ENCODE assay signal across 29 cellular contexts in the genomic region with DNA sequence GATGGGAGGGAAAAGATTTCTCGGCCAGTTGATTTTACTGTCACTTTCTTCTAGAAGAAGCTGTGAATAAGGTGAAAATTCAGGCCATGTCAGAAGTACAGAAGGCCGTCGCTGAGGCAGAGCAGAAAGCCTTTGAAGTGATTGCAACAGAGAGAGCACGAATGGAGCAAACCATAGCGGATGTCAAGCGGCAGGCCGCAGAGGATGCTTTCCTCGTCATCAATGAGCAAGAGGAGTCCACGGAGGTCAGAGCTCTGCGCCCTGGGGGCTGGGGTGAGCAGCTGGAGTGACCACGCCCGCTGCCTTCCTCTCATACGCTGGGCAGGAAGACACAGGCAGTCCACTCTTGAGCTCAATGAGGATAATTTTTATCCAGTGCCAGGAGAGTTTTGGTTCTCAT. TPM values are rescaled to one million over a fixed set of nuclear protein-coding genes. Genes with fewer than 3 reads are reported as not detected.
DNase-seq lines count a peak whose midpoint lies in the region; ATAC-seq, FAIRE-seq and TF ChIP-seq lines count a peak whose summit lies in the region.
"Had no signal": no experiment of that assay in that cellular context is flagged by ENCODE, and none has a peak within 500 bp of the region (broad histone marks: within the 10 kb centered on the region; RNA-seq: fewer than 3 reads in every experiment).

No MANE protein-coding gene starts in this region.

- peaks cover 0 to 3% (median 0%) of the 10 kb centered on the region in 7 donors for H3K4me1 Mint-ChIP-seq in naive thymus-derived CD4-positive, alpha-beta T cell
- H3K4me1 Mint-ChIP-seq: CD4-positive, alpha-beta memory T cell had no signal

- ATAC-seq in HepG2 (no peak), right lobe of liver (no peak), HG03565 (IDR thresholded peaks at IDR 0.05; ENCODE audit: unreplicated experiment) (no peak)
- no peak for ATAC-seq in naive thymus-derived CD4-positive, alpha-beta T cell
- ATAC-seq: A549 had no signal

- H3K27ac ChIP-seq in HepG2 (ENCODE audit: extremely low read length, insufficient read depth, low read length), result no peak overlapping the region
- H3K27ac ChIP-seq in right lobe of liver, result no peak overlapping the region
- H3K27ac ChIP-seq in VCaP, result peak overlapping the region; percentile 68; the same call in 1 of the 2 replicates
- H3K27ac ChIP-seq in naive thymus-derived CD4-positive, alpha-beta T cell (ENCODE audit: low read depth, low read length), result no peak overlapping the region
- H3K27ac ChIP-seq: A549, KMS-11, Peyer's patch had no signal

- H3K4me1 ChIP-seq in HepG2 (ENCODE audit: insufficient read depth, low read length) (peaks cover 11% of the 10 kb centered on the region; the same call in 1 of the 2 replicates), right lobe of liver (peaks cover 0 to 18% (median 0%) of the 10 kb centered on the region in 4 donors)
- no peaks in the 10 kb centered on the region for H3K4me1 ChIP-seq in naive thymus-derived CD4-positive, alpha-beta T cell (ENCODE audit: control insufficient read depth in 2 of 2, insufficient read depth in 2 of 2, low read length in 2 of 2)
- H3K4me1 ChIP-seq: A549, Peyer's patch had no signal

- no peak overlapping the region for H3K9ac ChIP-seq in HepG2 (ENCODE audit: insufficient read depth, low read depth, low read length)
- H3K9ac ChIP-seq: KMS-11, SK-N-SH had no signal

- intact Hi-C loops in HepG2 (cut with micrococcal nuclease; ENCODE audit: unreplicated experiment), result no loop called here
- intact Hi-C loops in right lobe of liver (cut with DNase I), result no loop called here
- intact Hi-C loops in naive thymus-derived CD4-positive, alpha-beta T cell (cut with micrococcal nuclease), result no loop called here

- H3K27me3 Mint-ChIP-seq in naive thymus-derived CD4-positive, alpha-beta T cell, result no peaks in the 10 kb centered on the region
- H3K27me3 Mint-ChIP-seq: CD4-positive, alpha-beta memory T cell; IgD-negative memory B cell had no signal

- TF ChIP-seq EP300 in HepG2 (IDR thresholded peaks at IDR 0.05; ENCODE audit: low read depth in 2 of 2, low read length in 2 of 2), result no peak
- no peak for TF ChIP-seq EP300 in HepG2 (CRISPR knock-in tag; IDR thresholded peaks at IDR 0.05; ENCODE audit: borderline replicate concordance)

- H3K27me3 ChIP-seq in HepG2 (ENCODE audit: control insufficient read depth in 1 of 2, insufficient read depth in 2 of 2, low read length in 2 of 2), result no peaks in the 10 kb centered on the region
- no peaks in the 10 kb centered on the region for H3K27me3 ChIP-seq in right lobe of liver
- no peaks in the 10 kb centered on the region for H3K27me3 ChIP-seq in naive thymus-derived CD4-positive, alpha-beta T cell (ENCODE audit: control insufficient read depth in 2 of 2, insufficient read depth in 2 of 2, low read length in 2 of 2)
- H3K27me3 ChIP-seq: Peyer's patch had no signal

- H3K36me3 ChIP-seq in HepG2 (replicated peaks in 1 of 2; ENCODE audit: control insufficient read depth in 1 of 2, insufficient read depth in 2 of 2, low read length in 2 of 2) (peaks cover 35 to 65% of the 10 kb centered on the region in 2 experiments), right lobe of liver (peaks cover 0 to 31% (median 10%) of the 10 kb centered on the region in 4 donors)
- H3K36me3 ChIP-seq in naive thymus-derived CD4-positive, alpha-beta T cell (ENCODE audit: control insufficient read depth in 2 of 3, insufficient read depth in 3 of 3, low read length in 3 of 3), result peaks cover 5 to 68% (median 5%) of the 10 kb centered on the region in 3 experiments

- H3K4me3 Mint-ChIP-seq in naive thymus-derived CD4-positive, alpha-beta T cell, result no peak overlapping the region
- H3K4me3 Mint-ChIP-seq: CD4-positive, alpha-beta memory T cell; IgD-negative memory B cell had no signal

- POLR2A ChIA-PET in HepG2 (lab: Yijun Ruan, JAX), result no interaction called here
- POLR2A ChIA-PET in naive thymus-derived CD4-positive, alpha-beta T cell (lab: Charles Lee), result no interaction called here

- H3K9me3 ChIP-seq in HepG2 (ENCODE audit: low read length), result no peaks in the 10 kb centered on the region
- H3K9me3 ChIP-seq in right lobe of liver, result no peaks in the 10 kb centered on the region
- H3K9me3 ChIP-seq in naive thymus-derived CD4-positive, alpha-beta T cell (ENCODE audit: control insufficient read depth in 2 of 3, low read length in 3 of 3), result no peaks in the 10 kb centered on the region
- H3K9me3 ChIP-seq: A549, Peyer's patch, SK-N-SH had no signal

- H2AFZ ChIP-seq in HepG2 (ENCODE audit: low read length), result no peak overlapping the region

- peak; percentile 56 for FAIRE-seq in HepG2 (lab: Jason Lieb, UNC)
- FAIRE-seq: A549, H1 had no signal

- no peaks in the 10 kb centered on the region for H3K9me3 Mint-ChIP-seq in naive thymus-derived CD4-positive, alpha-beta T cell
- H3K9me3 Mint-ChIP-seq: CD4-positive, alpha-beta memory T cell; IgD-negative memory B cell had no signal

- BruUV-seq in HepG2 (replicated peaks; lab: Mats Ljungman, UMichigan), result no TSS peak

- H4K20me1 ChIP-seq in HepG2 (ENCODE audit: insufficient read depth, low read length), result no peaks in the 10 kb centered on the region

- 82% methylated on average over 13 of the region's 13 CpGs for WGBS in HepG2 (ENCODE audit: low lambda C conversion rate)
- WGBS in right lobe of liver (ENCODE audit: insufficient coverage, low coverage, low lambda C conversion rate, missing lambda C conversion rate), result 64% methylated on average over 11 of the region's 13 CpGs

- in situ Hi-C loops in HepG2 (cut with HindIII; ENCODE audit: extremely low pct_ligation_motif_present, low pct_unique_long_range_greater_than_20kb), result loop anchor here (10.0 kb wide), 1 partner anchor 125 kb away; no protein-coding TSS in a partner anchor

- H3K27ac Mint-ChIP-seq in naive thymus-derived CD4-positive, alpha-beta T cell, result peak overlapping the region in 1 of 9 donors; percentile 37

- no peak overlapping the region for H3K4me3 ChIP-seq in HepG2 (replicated peaks in 1 of 3; ENCODE audit: insufficient read depth in 1 of 3, low read depth in 2 of 3, low read length in 3 of 3)
- no peak overlapping the region for H3K4me3 ChIP-seq in right lobe of liver
- no peak overlapping the region for H3K4me3 ChIP-seq in naive thymus-derived CD4-positive, alpha-beta T cell (ENCODE audit: low read length)
- H3K4me3 ChIP-seq: A549, Peyer's patch had no signal

- peaks cover 6 to 38% (median 22%) of the 10 kb centered on the region in 5 donors for H3K36me3 Mint-ChIP-seq in naive thymus-derived CD4-positive, alpha-beta T cell

- TF ChIP-seq RAD21 in HepG2 (CRISPR knock-in tag; IDR thresholded peaks at IDR 0.05), result no peak

- no peak overlapping the region for H3K4me2 ChIP-seq in HepG2 (ENCODE audit: low read depth, low read length)
- H3K4me2 ChIP-seq: A549, KMS-11, SK-N-SH had no signal

- CTCF ChIA-PET in HepG2 (lab: Yijun Ruan, JAX; ENCODE audit: low intra/inter-chr PET ratio, low total read pairs), result no interaction called here
- CTCF ChIA-PET in naive thymus-derived CD4-positive, alpha-beta T cell (lab: Charles Lee), result interaction anchor here (0.7 kb wide), 2 partner anchors 80 to 1269 kb away, joined by 3 to 4 read pairs; a partner anchor contains a TSS

- H3K79me2 ChIP-seq in HepG2 (ENCODE audit: insufficient read depth, low read length), result no peaks in the 10 kb centered on the region

- TF ChIP-seq POLR2A in HepG2 (IDR thresholded peaks at IDR 0.05; ENCODE audit: insufficient read depth in 1 of 2, low read depth in 2 of 2, low read length in 2 of 2) (no peak), right lobe of liver (IDR thresholded peaks at IDR 0.05) (no peak)

- TF ChIP-seq CTCF in HepG2 (CRISPR knock-in tag; IDR thresholded peaks at IDR 0.05) (no peak), right lobe of liver (IDR thresholded peaks at IDR 0.05) (no peak), VCaP (conservative IDR thresholded peaks at IDR 0.05) (no peak)

- peak; percentile 54 for DNase-seq in HepG2 (ENCODE audit: low spot score)
- DNase-seq in right lobe of liver, result no peak
- peak; percentile 56 for DNase-seq in iris pigment epithelial cell (ENCODE audit: low read depth)
- no peak for DNase-seq in naive thymus-derived CD4-positive, alpha-beta T cell
- DNase-seq in Ammon's horn (ENCODE audit: low spot score), result no peak
- DNase-seq: AML-193; C1 segment of cervical spinal cord; CD4-positive, alpha-beta memory T cell; COR-L47; DMS53; GDM1; HCEC 1CT; MM.1S; NCI-H1048; NCI-H1417; NCI-H1694; NCI-H2081; NCI-H2171; NCI-H524 treated with DMSO at 0.1 percent for 48 hours; NCI-H82; NK-92 treated with Interleukin-12 subunit alpha and Interleukin-12 subunit beta, amount 100 ng/mL, for 24 hours; Peyer's patch; SK-N-SH had no signal

RNA-seq across cellular contexts. Expression of a gene that starts 21.8 kb away (rescaled TPM):
- 0.09 and 0.14 TPM in 2 replicates for total RNA-seq in HepG2 (2016; rRNA removed; fragmentation: Illumina TruSeq; extraction: Trizol)
- 0.30 and 0.35 TPM in 2 replicates for total RNA-seq in HepG2 (2016; cell fraction: cytosol; rRNA removed; fragmentation: Illumina TruSeq; extraction: Trizol; ENCODE audit: low read depth)
- total RNA-seq in HepG2 (2016; cell fraction: insoluble cytoplasmic fraction; rRNA removed; fragmentation: Illumina TruSeq; extraction: Trizol), result 0.11 TPM in 1 of 2 replicates, not detected in the other
- 0.37 and 0.38 TPM in 2 replicates for total RNA-seq in HepG2 (2016; cell fraction: membrane; rRNA removed; fragmentation: Illumina TruSeq; extraction: Trizol)
- total RNA-seq in HepG2 (2016; cell fraction: nucleus; rRNA removed; fragmentation: Illumina TruSeq; extraction: Trizol), result 0.31 and 0.37 TPM in 2 replicates
- polyA plus RNA-seq in HepG2 (2011; rRNA removed), result 0.16 TPM in 2 replicates
- 0.17 and 0.29 TPM in 2 replicates for polyA plus RNA-seq in HepG2 (2011; cell fraction: cytosol; rRNA removed)
- polyA plus RNA-seq in HepG2 (2011; cell fraction: nucleus; rRNA removed), result 0.18 and 0.24 TPM in 2 replicates
- polyA plus RNA-seq in HepG2 (2012), result 0.21 and 0.32 TPM in 2 replicates
- polyA plus RNA-seq in HepG2 (2016; cell fraction: cytosol; fragmentation: Illumina TruSeq; extraction: Trizol; ENCODE audit: low read depth), result 0.12 and 0.15 TPM in 2 replicates
- polyA plus RNA-seq in HepG2 (2016; cell fraction: insoluble cytoplasmic fraction; fragmentation: Illumina TruSeq; extraction: Trizol; ENCODE audit: low read depth), result 0.20 and 0.21 TPM in 2 replicates
- polyA plus RNA-seq in HepG2 (2016; cell fraction: membrane; fragmentation: Illumina TruSeq; extraction: Trizol; ENCODE audit: low read depth), result 0.27 and 0.39 TPM in 2 replicates
- polyA plus RNA-seq in HepG2 (2016; cell fraction: nucleus; fragmentation: Illumina TruSeq; extraction: Trizol; ENCODE audit: insufficient read depth, low read depth), result not detected in 2 replicates
- polyA minus RNA-seq in HepG2 (2011; rRNA and poly(A)+ RNA removed; ENCODE audit: low replicate concordance), result 0.58 TPM in 1 of 2 replicates, not detected in the other
- polyA minus RNA-seq in HepG2 (2011; cell fraction: cytosol; rRNA and poly(A)+ RNA removed), result not detected in 2 replicates
- polyA minus RNA-seq in HepG2 (2011; cell fraction: nucleus; rRNA and poly(A)+ RNA removed), result 0.26 TPM in 1 of 2 replicates, not detected in the other
- under 1 TPM in 1 of 6 experiments, not detected in 5; 0.18 TPM for total RNA-seq in right lobe of liver
- under 1 TPM in 4 of 5 experiments, not detected in 1; 0.17 to 0.79 (median 0.30) TPM for total RNA-seq in naive thymus-derived CD4-positive, alpha-beta T cell
- under 1 TPM in 1 of 2 donors, not detected in 1; 0.20 TPM for polyA plus RNA-seq in naive thymus-derived CD4-positive, alpha-beta T cell
- total RNA-seq: Peyer's patch had no signal
- polyA plus RNA-seq: CD4-positive, alpha-beta memory T cell; IgD-negative memory B cell had no signal

RNA-seq across cellular contexts. Expression of a gene that starts 26.5 kb away (rescaled TPM):
- total RNA-seq in HepG2 (2016; rRNA removed; fragmentation: Illumina TruSeq; extraction: Trizol), result not detected in 2 replicates
- not detected in 2 replicates for total RNA-seq in HepG2 (2016; cell fraction: cytosol; rRNA removed; fragmentation: Illumina TruSeq; extraction: Trizol; ENCODE audit: low read depth)
- total RNA-seq in HepG2 (2016; cell fraction: insoluble cytoplasmic fraction; rRNA removed; fragmentation: Illumina TruSeq; extraction: Trizol), result not detected in 2 replicates
- not detected in 2 replicates for total RNA-seq in HepG2 (2016; cell fraction: membrane; rRNA removed; fragmentation: Illumina TruSeq; extraction: Trizol)
- total RNA-seq in HepG2 (2016; cell fraction: nucleus; rRNA removed; fragmentation: Illumina TruSeq; extraction: Trizol), result not detected in 2 replicates
- not detected in 2 replicates for polyA plus RNA-seq in HepG2 (2011; rRNA removed)
- polyA plus RNA-seq in HepG2 (2011; cell fraction: cytosol; rRNA removed), result not detected in 2 replicates
- polyA plus RNA-seq in HepG2 (2011; cell fraction: nucleus; rRNA removed), result not detected in 2 replicates
- 0.11 and 0.12 TPM in 2 replicates for polyA plus RNA-seq in HepG2 (2012)
- polyA plus RNA-seq in HepG2 (2016; cell fraction: cytosol; fragmentation: Illumina TruSeq; extraction: Trizol; ENCODE audit: low read depth), result not detected in 2 replicates
- not detected in 2 replicates for polyA plus RNA-seq in HepG2 (2016; cell fraction: insoluble cytoplasmic fraction; fragmentation: Illumina TruSeq; extraction: Trizol; ENCODE audit: low read depth)
- not detected in 2 replicates for polyA plus RNA-seq in HepG2 (2016; cell fraction: membrane; fragmentation: Illumina TruSeq; extraction: Trizol; ENCODE audit: low read depth)
- not detected in 2 replicates for polyA plus RNA-seq in HepG2 (2016; cell fraction: nucleus; fragmentation: Illumina TruSeq; extraction: Trizol; ENCODE audit: insufficient read depth, low read depth)
- polyA minus RNA-seq in HepG2 (2011; rRNA and poly(A)+ RNA removed; ENCODE audit: low replicate concordance), result 0.12 and 3.5 TPM in 2 replicates
- not detected in 2 replicates for polyA minus RNA-seq in HepG2 (2011; cell fraction: cytosol; rRNA and poly(A)+ RNA removed)
- not detected in 2 replicates for polyA minus RNA-seq in HepG2 (2011; cell fraction: nucleus; rRNA and poly(A)+ RNA removed)
- 1 to 10 TPM in 1 of 6 experiments, under 1 TPM in 4, not detected in 1; 0.20 to 1.1 (median 0.56) TPM for total RNA-seq in right lobe of liver
- 1 to 10 TPM in 4 of 5 experiments, under 1 TPM in 1; 0.66 to 4.9 (median 3.2) TPM for total RNA-seq in naive thymus-derived CD4-positive, alpha-beta T cell
- 1 to 10 TPM; 2.0 to 4.4 TPM for polyA plus RNA-seq in naive thymus-derived CD4-positive, alpha-beta T cell
- total RNA-seq: H1 had no signal
- polyA plus RNA-seq: A549 had no signal

RNA-seq across cellular contexts. Expression of a gene that starts 33.9 kb away (rescaled TPM):
- total RNA-seq in HepG2 (2016; rRNA removed; fragmentation: Illumina TruSeq; extraction: Trizol) (26.4 and 61.5 TPM in 2 replicates), right lobe of liver (10 to 100 TPM; 13.2 to 21.9 (median 19.2) TPM)
- 43.9 and 46.0 TPM in 2 replicates for total RNA-seq in HepG2 (2016; cell fraction: cytosol; rRNA removed; fragmentation: Illumina TruSeq; extraction: Trizol; ENCODE audit: low read depth)
- 23.2 and 62.1 TPM in 2 replicates for total RNA-seq in HepG2 (2016; cell fraction: insoluble cytoplasmic fraction; rRNA removed; fragmentation: Illumina TruSeq; extraction: Trizol)
- 62.7 and 67.8 TPM in 2 replicates for total RNA-seq in HepG2 (2016; cell fraction: membrane; rRNA removed; fragmentation: Illumina TruSeq; extraction: Trizol)
- total RNA-seq in HepG2 (2016; cell fraction: nucleus; rRNA removed; fragmentation: Illumina TruSeq; extraction: Trizol), result 71.4 and 86.1 TPM in 2 replicates
- 65.5 and 81.8 TPM in 2 replicates for polyA plus RNA-seq in HepG2 (2011; rRNA removed)
- polyA plus RNA-seq in HepG2 (2011; cell fraction: cytosol; rRNA removed), result 30.3 and 70.4 TPM in 2 replicates
- 585 and 688 TPM in 2 replicates for polyA plus RNA-seq in HepG2 (2011; cell fraction: nucleus; rRNA removed)
- 32.0 and 41.2 TPM in 2 replicates for polyA plus RNA-seq in HepG2 (2012)
- polyA plus RNA-seq in HepG2 (2016; cell fraction: cytosol; fragmentation: Illumina TruSeq; extraction: Trizol; ENCODE audit: low read depth), result 18.6 and 21.1 TPM in 2 replicates
- polyA plus RNA-seq in HepG2 (2016; cell fraction: insoluble cytoplasmic fraction; fragmentation: Illumina TruSeq; extraction: Trizol; ENCODE audit: low read depth), result 21.8 and 29.6 TPM in 2 replicates
- polyA plus RNA-seq in HepG2 (2016; cell fraction: membrane; fragmentation: Illumina TruSeq; extraction: Trizol; ENCODE audit: low read depth), result 29.2 TPM in 2 replicates
- polyA plus RNA-seq in HepG2 (2016; cell fraction: nucleus; fragmentation: Illumina TruSeq; extraction: Trizol; ENCODE audit: insufficient read depth, low read depth), result 161 and 163 TPM in 2 replicates
- 148 and 154 TPM in 2 replicates for polyA minus RNA-seq in HepG2 (2011; rRNA and poly(A)+ RNA removed; ENCODE audit: low replicate concordance)
- polyA minus RNA-seq in HepG2 (2011; cell fraction: cytosol; rRNA and poly(A)+ RNA removed), result 27.1 and 33.2 TPM in 2 replicates
- polyA minus RNA-seq in HepG2 (2011; cell fraction: nucleus; rRNA and poly(A)+ RNA removed), result 103 and 112 TPM in 2 replicates
- 10 to 100 TPM; 10.8 to 46.8 (median 16.3) TPM for total RNA-seq in naive thymus-derived CD4-positive, alpha-beta T cell
- polyA plus RNA-seq in naive thymus-derived CD4-positive, alpha-beta T cell, result 1 to 10 TPM; 2.3 to 2.7 TPM

RNA-seq across cellular contexts. Expression of a gene that starts 45.9 kb away (rescaled TPM):
- total RNA-seq in HepG2 (2016; rRNA removed; fragmentation: Illumina TruSeq; extraction: Trizol), result 25.3 and 39.4 TPM in 2 replicates
- 23.5 and 26.5 TPM in 2 replicates for total RNA-seq in HepG2 (2016; cell fraction: cytosol; rRNA removed; fragmentation: Illumina TruSeq; extraction: Trizol; ENCODE audit: low read depth)
- total RNA-seq in HepG2 (2016; cell fraction: insoluble cytoplasmic fraction; rRNA removed; fragmentation: Illumina TruSeq; extraction: Trizol), result 22.9 and 41.6 TPM in 2 replicates
- 49.7 and 51.9 TPM in 2 replicates for total RNA-seq in HepG2 (2016; cell fraction: membrane; rRNA removed; fragmentation: Illumina TruSeq; extraction: Trizol)
- 29.5 and 34.7 TPM in 2 replicates for total RNA-seq in HepG2 (2016; cell fraction: nucleus; rRNA removed; fragmentation: Illumina TruSeq; extraction: Trizol)
- 22.5 and 25.5 TPM in 2 replicates for polyA plus RNA-seq in HepG2 (2011; rRNA removed)
- 14.5 and 25.4 TPM in 2 replicates for polyA plus RNA-seq in HepG2 (2011; cell fraction: cytosol; rRNA removed)
- 50.7 and 66.4 TPM in 2 replicates for polyA plus RNA-seq in HepG2 (2011; cell fraction: nucleus; rRNA removed)
- 14.4 and 23.5 TPM in 2 replicates for polyA plus RNA-seq in HepG2 (2012)
- polyA plus RNA-seq in HepG2 (2016; cell fraction: cytosol; fragmentation: Illumina TruSeq; extraction: Trizol; ENCODE audit: low read depth), result 39.6 and 41.6 TPM in 2 replicates
- polyA plus RNA-seq in HepG2 (2016; cell fraction: insoluble cytoplasmic fraction; fragmentation: Illumina TruSeq; extraction: Trizol; ENCODE audit: low read depth), result 32.3 and 37.3 TPM in 2 replicates
- 56.5 and 59.4 TPM in 2 replicates for polyA plus RNA-seq in HepG2 (2016; cell fraction: membrane; fragmentation: Illumina TruSeq; extraction: Trizol; ENCODE audit: low read depth)
- 97.6 and 106 TPM in 2 replicates for polyA plus RNA-seq in HepG2 (2016; cell fraction: nucleus; fragmentation: Illumina TruSeq; extraction: Trizol; ENCODE audit: insufficient read depth, low read depth)
- polyA minus RNA-seq in HepG2 (2011; rRNA and poly(A)+ RNA removed; ENCODE audit: low replicate concordance), result 35.0 and 64.5 TPM in 2 replicates
- polyA minus RNA-seq in HepG2 (2011; cell fraction: cytosol; rRNA and poly(A)+ RNA removed), result 7.4 and 10.7 TPM in 2 replicates
- 8.0 and 10.6 TPM in 2 replicates for polyA minus RNA-seq in HepG2 (2011; cell fraction: nucleus; rRNA and poly(A)+ RNA removed)
- total RNA-seq in right lobe of liver, result 1 to 10 TPM in 2 of 6 experiments, under 1 TPM in 4; 0.24 to 8.8 (median 0.77) TPM
- total RNA-seq in naive thymus-derived CD4-positive, alpha-beta T cell, result 10 to 100 TPM in 1 of 5 experiments, 1 to 10 TPM in 3, under 1 TPM in 1; 0.98 to 61.6 (median 1.6) TPM
- under 1 TPM in 1 of 2 donors, not detected in 1; 0.46 TPM for polyA plus RNA-seq in naive thymus-derived CD4-positive, alpha-beta T cell

Comparison
In these comparisons a context has a peak if more than half of its experiments do, and no peak if none do; other contexts are left out.
1. DNase-seq: peak in HepG2 (single experiment) and iris pigment epithelial cell (single experiment); none in right lobe of liver (0 of 3), naive thymus-derived CD4-positive, alpha-beta T cell (0 of 9) and Ammon's horn (single experiment).